10 cellular contexts compared by ENCODE assay signal in genomic region chr4:153649572-153649991, GRCh38. TPM values are rescaled to one million over a fixed set of nuclear protein-coding genes. Genes with fewer than 3 reads are reported as not detected.
DNase-seq lines count a peak whose midpoint lies in the region; ATAC-seq, FAIRE-seq and TF ChIP-seq lines count a peak whose summit lies in the region.
"Had no signal": no experiment of that assay in that cellular context is flagged by ENCODE, and none has a peak within 500 bp of the region (broad histone marks: within the 10 kb centered on the region; RNA-seq: fewer than 3 reads in every experiment).

No MANE protein-coding gene starts in this region.

- intact Hi-C loops in Panc1 (cut with micrococcal nuclease; ENCODE audit: unreplicated experiment): no loop called here

- ATAC-seq in Panc1: peak; percentile 60; the same call in 1 of the 2 replicates
- ATAC-seq in GM18870 (IDR thresholded peaks at IDR 0.05; ENCODE audit: unreplicated experiment): no peak
- ATAC-seq in HG03175 (IDR thresholded peaks at IDR 0.05; ENCODE audit: unreplicated experiment): no peak
- ATAC-seq: natural killer cell treated with Interleukin-12 subunit alpha and Interleukin-12 subunit beta and Interleukin-15 and Interleukin-18, amount 100 ng/mL, for 72 hours had no signal

- peaks cover 4% of the 10 kb centered on the region for H3K27me3 ChIP-seq in AG04450 (ENCODE audit: control insufficient read depth, insufficient read depth, low read length)
- no peaks in the 10 kb centered on the region for H3K27me3 ChIP-seq in Panc1 (ENCODE audit: control insufficient read depth, insufficient read depth, low read length)

- TF ChIP-seq CTCF in AG04450 (IDR thresholded peaks at IDR 0.05; ENCODE audit: low read depth, low read length) (peak; percentile 50), GM12864 (IDR thresholded peaks at IDR 0.05; ENCODE audit: low read depth, low read length, missing control alignments) (peak; percentile 40), Panc1 (IDR thresholded peaks at IDR 0.05) (peak; percentile 41; the same call in 1 of the 2 replicates)

- H3K27ac ChIP-seq in AG04450 (ENCODE audit: low read depth, low read length) (no peak overlapping the region), Panc1 (ENCODE audit: low read length) (no peak overlapping the region)

- in situ Hi-C loops in Panc1 (cut with HindIII; ENCODE audit: low pct_unique_long_range_greater_than_20kb, low sequenced_read_pairs): no loop called here

- no peaks in the 10 kb centered on the region for H3K36me3 ChIP-seq in Panc1 (ENCODE audit: control insufficient read depth, insufficient read depth, low read length)

- no peak for DNase-seq in AG04450 (ENCODE audit: low read depth, low spot score)
- DNase-seq in GM12864 (ENCODE audit: low read depth): no peak
- no peak for DNase-seq in Panc1 (ENCODE audit: low read depth, low spot score)
- DNase-seq in fibroblast of peridontal ligament (ENCODE audit: extremely low read depth): peak; percentile 11
- DNase-seq in GF-D8 (lab: John Stamatoyannopoulos, UW): no peak
- no peak for DNase-seq in RCC 7860 (ENCODE audit: low spot score)

- no peaks in the 10 kb centered on the region for H3K4me1 ChIP-seq in Panc1 (ENCODE audit: control insufficient read depth, insufficient read depth, low read length)

- FAIRE-seq in RCC 7860 (lab: Jason Lieb, UNC): no peak
- FAIRE-seq: TTC549 had no signal

- CTCF ChIA-PET in AG04450 (lab: Charles Lee): interaction anchor here (0.6 to 3.0 kb wide), 12 partner anchors 11 to 764 kb away, joined by 3 to 16 read pairs (median 3); no protein-coding TSS in a partner anchor
- CTCF ChIA-PET in Panc1 (lab: Charles Lee): no interaction called here

- peaks cover 3% of the 10 kb centered on the region; the same call in 1 of the 2 replicates for H3K9me3 ChIP-seq in AG04450 (ENCODE audit: control insufficient read depth, insufficient read depth, low read length)
- H3K9me3 ChIP-seq in Panc1 (ENCODE audit: control insufficient read depth, insufficient read depth, low read depth, low read length): no peaks in the 10 kb centered on the region; the same call in 1 of the 2 replicates

- POLR2A ChIA-PET in AG04450 (lab: Yijun Ruan, JAX) (no interaction called here), Panc1 (lab: Charles Lee) (no interaction called here)

- H3K4me3 ChIP-seq in AG04450 (ENCODE audit: low read depth, low read length) (no peak overlapping the region), GM12864 (ENCODE audit: low read depth, low read length) (no peak overlapping the region), Panc1 (ENCODE audit: low read depth in 2 of 2, low read length in 2 of 2) (no peak overlapping the region)

- BruUV-seq in Panc1 (replicated peaks; lab: Mats Ljungman, UMichigan): no TSS peak

RNA-seq across cellular contexts. Expression of gene TLR2, which starts 34.5 kb away (rescaled TPM):
- 0.22 and 0.24 TPM in 2 replicates for polyA plus RNA-seq in AG04450 (2011; rRNA removed)
- 0.28 TPM in 1 of 2 replicates, not detected in the other for polyA minus RNA-seq in AG04450 (2011; rRNA and poly(A)+ RNA removed)
- 0.28 TPM for total RNA-seq in Panc1 (2021; ENCODE audit: unreplicated experiment)
- polyA plus RNA-seq in Panc1 (2012; ENCODE audit: insufficient read length): not detected
